In genomic region chr3:27357665-27358258, GRCh38 we compare ENCODE assay signal across 8 cellular contexts. TPM values are rescaled to one million over a fixed set of nuclear protein-coding genes. Genes with fewer than 3 reads are reported as not detected.
DNase-seq lines count a peak whose midpoint lies in the region; ATAC-seq, FAIRE-seq and TF ChIP-seq lines count a peak whose summit lies in the region.

No MANE protein-coding gene starts in this region.

- no peak overlapping the region for H3K56ac ChIP-seq in H1 (replicated peaks; ENCODE audit: insufficient read length, low read depth, low read length)

- POLR2A ChIA-PET in AG04449 (lab: Yijun Ruan, JAX) (interaction anchor here (0.7 kb wide), 1 partner anchor 25 kb away, joined by 3 read pairs; no protein-coding TSS in a partner anchor), H1 (lab: Charles Lee; ENCODE audit: partially characterized antibody) (no interaction called here)
- POLR2A ChIA-PET in naive thymus-derived CD4-positive, alpha-beta T cell (lab: Charles Lee), result interaction anchor here (1.4 kb wide), 1 partner anchor 18 kb away, joined by 4 read pairs; no protein-coding TSS in a partner anchor

- H3K23me2 ChIP-seq in H1 (ENCODE audit: low read depth, low read length), result no peaks in the 10 kb centered on the region; the same call in 1 of the 2 replicates

- H3K79me1 ChIP-seq in H1 (ENCODE audit: low read depth, low read length), result no peaks in the 10 kb centered on the region

- no peak overlapping the region for H4K5ac ChIP-seq in H1 (ENCODE audit: insufficient read length, low read depth, low read length)

- no peaks in the 10 kb centered on the region for H4K20me1 ChIP-seq in H1 (replicated peaks in 1 of 2; ENCODE audit: control insufficient read depth in 1 of 2, insufficient read depth in 2 of 2, low read length in 2 of 2)

- H3K27me3 Mint-ChIP-seq in naive thymus-derived CD4-positive, alpha-beta T cell, result peaks cover 0 to 20% (median 0%) of the 10 kb centered on the region in 5 donors

- no peak overlapping the region for H2BK20ac ChIP-seq in H1 (ENCODE audit: low read length)

- H3K4me3 Mint-ChIP-seq in naive thymus-derived CD4-positive, alpha-beta T cell, result no peak overlapping the region

- no peaks in the 10 kb centered on the region for H3K9me3 Mint-ChIP-seq in naive thymus-derived CD4-positive, alpha-beta T cell

- no peak overlapping the region for H3K27ac Mint-ChIP-seq in naive thymus-derived CD4-positive, alpha-beta T cell

- H3K9me3 ChIP-seq in H1 (ENCODE audit: insufficient read depth in 2 of 2, low read depth in 1 of 2, low read length in 1 of 2) (no peaks in the 10 kb centered on the region), tibial nerve (no peaks in the 10 kb centered on the region)
- no peaks in the 10 kb centered on the region for H3K9me3 ChIP-seq in naive thymus-derived CD4-positive, alpha-beta T cell (ENCODE audit: control insufficient read depth in 2 of 3, low read length in 3 of 3)

- H2AFZ ChIP-seq in H1 (ENCODE audit: low read length), result no peak overlapping the region

- TF ChIP-seq EP300 in H1 (IDR thresholded peaks at IDR 0.05; ENCODE audit: borderline replicate concordance in 1 of 2, low read depth in 2 of 2, low read length in 2 of 2) (no peak), tibial nerve (IDR thresholded peaks at IDR 0.05) (no peak)

- peaks cover 0 to 1% (median 0%) of the 10 kb centered on the region in 4 experiments; a peak in 1 of 7 replicates for H3K27me3 ChIP-seq in H1 (replicated peaks in 1 of 4; ENCODE audit: control insufficient read depth in 3 of 4, extremely low read depth in 1 of 4, insufficient read depth in 3 of 4, low read length in 3 of 4)
- H3K27me3 ChIP-seq in naive thymus-derived CD4-positive, alpha-beta T cell (ENCODE audit: control insufficient read depth in 2 of 2, insufficient read depth in 2 of 2, low read length in 2 of 2), result no peaks in the 10 kb centered on the region
- H3K27me3 ChIP-seq in tibial nerve, result no peaks in the 10 kb centered on the region

- peak; percentile 96 for FAIRE-seq in H1 (lab: Jason Lieb, UNC)

- H3K4me1 Mint-ChIP-seq in naive thymus-derived CD4-positive, alpha-beta T cell, result peaks cover 0 to 31% (median 25%) of the 10 kb centered on the region in 7 donors

- H4K91ac ChIP-seq in H1 (replicated peaks; ENCODE audit: insufficient read length, low read length), result no peak overlapping the region

- no peak overlapping the region for H2BK5ac ChIP-seq in H1 (ENCODE audit: low read depth, low read length)

- TF ChIP-seq CTCF in AG04449 (IDR thresholded peaks at IDR 0.05; ENCODE audit: insufficient read depth, low read length, missing control alignments), result peak; percentile 47
- peak; percentile 77 for TF ChIP-seq CTCF in GM13976 (IDR thresholded peaks at IDR 0.05; ENCODE audit: borderline replicate concordance, control extremely low read depth, extremely low read depth, insufficient read depth, missing control alignments)
- TF ChIP-seq CTCF in H1 (IDR thresholded peaks at IDR 0.05; ENCODE audit: control extremely low read depth in 1 of 3, insufficient read depth in 1 of 3, low read depth in 1 of 3, low read length in 3 of 3), result peak; percentile 66 to 77 (median 68)
- TF ChIP-seq CTCF in tibial nerve (IDR thresholded peaks at IDR 0.05), result peak; percentile 36 to 54 (median 43)

- H2BK15ac ChIP-seq in H1 (ENCODE audit: low read length), result no peak overlapping the region

- 4% methylated on average over 1 of the region's 1 CpG; no CpG with 5 or more reads in 1 of the 2 experiments for WGBS in H1 (ENCODE audit: extremely low coverage in 1 of 2, insufficient coverage in 1 of 2, insufficient read length in 1 of 2, insufficient replicate concordance in 2 of 2, low coverage in 1 of 2, low lambda C conversion rate in 2 of 2, missing lambda C conversion rate in 1 of 2), 2 experiments
- WGBS in tibial nerve, 2 donors, result 44 to 48% methylated on average over 1 of the region's 1 CpG

- in situ Hi-C loops in GM13976 (cut with MboI; ENCODE audit: low sequenced_read_pairs, unreplicated experiment), result no loop called here

- H4K8ac ChIP-seq in H1 (ENCODE audit: extremely low read depth, insufficient read depth, low read length), result no peak overlapping the region

- no peak overlapping the region for H3K23ac ChIP-seq in H1 (ENCODE audit: insufficient read length)

- ATAC-seq in HG02763 (IDR thresholded peaks at IDR 0.05; ENCODE audit: unreplicated experiment), result peak; percentile 88
- ATAC-seq in activated CD4-positive, CD25-positive, alpha-beta regulatory T cell treated with anti-CD3 and anti-CD28 coated beads, Interleukin-2, amount 50 U/mL, for 24 hours, result peak; percentile 70
- ATAC-seq in naive thymus-derived CD4-positive, alpha-beta T cell, result peak; percentile 93

- H2BK120ac ChIP-seq in H1 (replicated peaks; ENCODE audit: low read depth, low read length), result no peak overlapping the region

- H3K36me3 Mint-ChIP-seq in naive thymus-derived CD4-positive, alpha-beta T cell, result peaks cover 0 to 2% (median 0%) of the 10 kb centered on the region in 5 donors

- H3K18ac ChIP-seq in H1 (ENCODE audit: extremely low read depth, low read length), result no peak overlapping the region

- no peak overlapping the region for H2BK12ac ChIP-seq in H1 (ENCODE audit: low read depth, low read length)

- TF ChIP-seq POLR2A in H1 (IDR thresholded peaks at IDR 0.05; ENCODE audit: control extremely low read depth in 1 of 2, low read depth in 2 of 2, low read length in 2 of 2) (no peak), tibial nerve (IDR thresholded peaks at IDR 0.05) (no peak)

- H3K14ac ChIP-seq in H1 (ENCODE audit: insufficient read length), result no peak overlapping the region

- no peak overlapping the region for H3K4me3 ChIP-seq in AG04449 (ENCODE audit: low read depth, low read length)
- no peak overlapping the region for H3K4me3 ChIP-seq in H1 (ENCODE audit: extremely low read depth in 1 of 4, insufficient read depth in 2 of 4, low read depth in 3 of 4, low read length in 4 of 4)
- H3K4me3 ChIP-seq in naive thymus-derived CD4-positive, alpha-beta T cell (ENCODE audit: low read length), result no peak overlapping the region
- H3K4me3 ChIP-seq in tibial nerve, result no peak overlapping the region

- no peak overlapping the region for H3K27ac ChIP-seq in H1 (ENCODE audit: low read depth, low read length)
- H3K27ac ChIP-seq in naive thymus-derived CD4-positive, alpha-beta T cell (ENCODE audit: low read depth, low read length), result no peak overlapping the region
- H3K27ac ChIP-seq in tibial nerve, result no peak overlapping the region

- no peaks in the 10 kb centered on the region for H3K79me2 ChIP-seq in H1 (ENCODE audit: control insufficient read depth in 1 of 2, insufficient read depth in 2 of 2, low read length in 2 of 2)

- no peak overlapping the region for H3K9ac ChIP-seq in H1 (replicated peaks in 1 of 4; ENCODE audit: extremely low read depth in 1 of 4, low read depth in 3 of 4, low read length in 3 of 4)

- peaks cover 0 to 12% (median 6%) of the 10 kb centered on the region in 4 experiments; a peak in 5 of 7 replicates for H3K4me1 ChIP-seq in H1 (replicated peaks in 1 of 4; ENCODE audit: control insufficient read depth in 3 of 4, insufficient read depth in 4 of 4, low read length in 3 of 4)
- peaks cover 13 to 18% of the 10 kb centered on the region in 2 donors for H3K4me1 ChIP-seq in naive thymus-derived CD4-positive, alpha-beta T cell (ENCODE audit: control insufficient read depth in 2 of 2, insufficient read depth in 2 of 2, low read length in 2 of 2)
- H3K4me1 ChIP-seq in tibial nerve, result peaks cover 0 to 12% (median 2%) of the 10 kb centered on the region in 4 donors

- TF ChIP-seq RAD21 in H1 (IDR thresholded peaks at IDR 0.05 in 1 of 2, conservative IDR thresholded peaks at IDR 0.05 in 1 of 2; ENCODE audit: low read depth in 2 of 2, low read length in 2 of 2), result peak; percentile 69 to 75

- no peak overlapping the region for H2AK5ac ChIP-seq in H1 (ENCODE audit: low read depth, low read length)

- CTCF ChIA-PET in AG04449 (lab: Yijun Ruan, JAX), result interaction anchor here (0.6 to 1.5 kb wide), 14 partner anchors 8 to 323 kb away, joined by 3 to 11 read pairs (median 4); partner anchors contain the start of gene NEK10
- CTCF ChIA-PET in H1 (lab: Charles Lee; ENCODE audit: partially characterized antibody), result interaction anchor here (0.6 to 1.8 kb wide), 13 partner anchors 9 to 375 kb away, joined by 3 to 18 read pairs (median 3); partner anchors contain the start of gene NEK10
- CTCF ChIA-PET in naive thymus-derived CD4-positive, alpha-beta T cell (lab: Charles Lee), result interaction anchor here (1.0 to 1.5 kb wide), 5 partner anchors 12 to 323 kb away, joined by 3 to 11 read pairs (median 5); partner anchors contain the start of gene NEK10

- DNase-seq in AG04449 (ENCODE audit: low read depth, low spot score), result no peak
- peak; percentile 31 for DNase-seq in GM13976 (ENCODE audit: low spot score)
- DNase-seq in NCI-H1105 treated with DMSO at 0.1 percent for 48 hours (lab: John Stamatoyannopoulos, UW), result peak; percentile 14
- DNase-seq in H1 (ENCODE audit: low read depth in 1 of 2, low spot score in 2 of 2), result peak; percentile 25 to 55
- peak in 8 of 9 donors; percentile 19 to 56 (median 41) for DNase-seq in naive thymus-derived CD4-positive, alpha-beta T cell
- DNase-seq in tibial nerve (ENCODE audit: low spot score in 2 of 2), result peak in 1 of 2 donors; percentile 51

- H3K4ac ChIP-seq in H1 (replicated peaks; ENCODE audit: insufficient read length, low read depth, low read length), result no peak overlapping the region

- no peak overlapping the region for H3K4me2 ChIP-seq in H1 (ENCODE audit: insufficient read depth in 1 of 2, low read depth in 2 of 2, low read length in 2 of 2)

- H3K36me3 ChIP-seq in H1 (ENCODE audit: control insufficient read depth in 2 of 4, insufficient read depth in 4 of 4, low read length in 3 of 4), result no peaks in the 10 kb centered on the region
- no peaks in the 10 kb centered on the region for H3K36me3 ChIP-seq in naive thymus-derived CD4-positive, alpha-beta T cell (ENCODE audit: control insufficient read depth in 2 of 3, insufficient read depth in 3 of 3, low read length in 3 of 3)
- no peaks in the 10 kb centered on the region for H3K36me3 ChIP-seq in tibial nerve

- intact Hi-C loops in naive thymus-derived CD4-positive, alpha-beta T cell (cut with micrococcal nuclease), result loop anchor here (1.0 to 5.0 kb wide), 6 partner anchors 45 to 971 kb away; no protein-coding TSS in a partner anchor

TF ChIP-seq in H1, 55 proteins besides CTCF, POLR2A, EP300 and RAD21 (continues in another document):
- no peak for TF ChIP-seq JUND (IDR thresholded peaks at IDR 0.05; ENCODE audit: low read length)

RNA-seq across cellular contexts. Expression of gene NEK10, which starts 11.4 kb away (rescaled TPM):
- total RNA-seq in H1 (2021; fragmentation: NEBNext Ultra II Directional; extraction: Animal tissue kit (Norgen Biotek cat#: 25700)), result 0.50 and 0.84 TPM in 2 replicates
- 0.18 and 0.24 TPM in 2 replicates for polyA plus RNA-seq in H1 (2011; rRNA removed)
- 0.22 TPM for polyA plus RNA-seq in H1 (2011; cell fraction: cytosol; rRNA removed)
- polyA plus RNA-seq in H1 (2011; cell fraction: nucleus; rRNA removed), result 0.51 TPM
- 0.28 to 0.76 TPM (median 0.46 TPM) in 4 replicates for polyA plus RNA-seq in H1 (2012, experiment 1 of 2)
- polyA plus RNA-seq in H1 (2012, experiment 2 of 2), result not detected
- polyA plus RNA-seq in H1 (2013, experiment 1 of 2), result 0.34 TPM
- polyA plus RNA-seq in H1 (2013, experiment 2 of 2), result 0.26 TPM
- 1.6 and 2.1 TPM in 2 replicates for polyA minus RNA-seq in H1 (2011; rRNA and poly(A)+ RNA removed)
- not detected for polyA minus RNA-seq in H1 (2011; cell fraction: cytosol; rRNA and poly(A)+ RNA removed)
- 2.3 TPM for polyA minus RNA-seq in H1 (2011; cell fraction: nucleus; rRNA and poly(A)+ RNA removed)
- total RNA-seq in naive thymus-derived CD4-positive, alpha-beta T cell, result 1 to 10 TPM in 2 of 5 experiments, under 1 TPM in 3; 0.64 to 2.0 (median 0.95) TPM
- polyA plus RNA-seq in naive thymus-derived CD4-positive, alpha-beta T cell, result not detected
- total RNA-seq in tibial nerve, result 1 to 10 TPM in 3 of 4 donors, under 1 TPM in 1; 0.20 to 2.4 (median 1.7) TPM
